8 cellular contexts compared by ENCODE assay signal in the genomic region with DNA sequence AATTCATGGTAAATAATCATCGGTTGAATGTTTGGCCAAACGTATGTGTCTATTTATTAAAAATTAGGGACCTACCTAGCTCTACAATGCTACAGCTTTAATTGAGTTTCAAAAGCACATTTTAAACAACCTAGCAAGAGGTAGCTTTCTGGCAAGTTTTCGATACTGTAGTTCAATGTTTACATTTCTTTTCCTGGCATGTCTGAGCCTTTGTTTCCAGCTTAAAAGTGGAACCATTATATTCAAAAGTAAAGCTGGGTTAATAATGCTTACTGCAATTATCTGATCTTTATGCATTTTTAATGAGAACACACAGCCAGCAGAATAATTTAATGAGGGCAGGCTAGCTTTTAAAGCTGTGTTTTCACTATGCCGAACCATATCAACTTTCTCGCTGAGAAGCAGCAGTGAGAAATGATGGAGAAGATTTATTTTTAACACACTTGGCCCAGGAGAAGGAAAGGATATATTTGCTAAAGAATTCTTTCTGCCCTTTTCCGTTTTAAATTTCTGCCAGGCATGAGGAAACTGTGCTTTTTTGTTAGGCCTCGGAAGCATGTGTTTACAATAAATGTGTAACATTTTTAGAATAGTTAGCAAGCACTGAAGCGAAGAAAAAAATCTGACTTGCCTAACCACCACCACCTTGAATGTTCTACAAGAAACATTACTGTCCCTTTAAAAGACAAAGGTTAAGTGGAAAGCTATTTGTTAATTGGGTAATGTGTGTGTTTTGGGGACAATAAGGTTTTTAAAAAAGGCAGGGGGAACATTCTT. TPM values are rescaled to one million over a fixed set of nuclear protein-coding genes. Genes with fewer than 3 reads are reported as not detected.
A peak's percentile ranks its signal among the peaks of the same experiment; 100 is the strongest.
DNase-seq lines count a peak whose midpoint lies in the region; ATAC-seq, FAIRE-seq and TF ChIP-seq lines count a peak whose summit lies in the region.

No MANE protein-coding gene starts in this region.

- 0% methylated on average over 8 of the region's 8 CpGs for WGBS in pancreas, 2 donors

- H3K9me3 ChIP-seq in OCI-LY7 (ENCODE audit: low read length), result no peaks in the 10 kb centered on the region
- H3K9me3 ChIP-seq in pancreas, result no peaks in the 10 kb centered on the region

- H3K4me3 ChIP-seq in OCI-LY7 (ENCODE audit: low read depth, low read length, poor library complexity, severe bottlenecking) (peak overlapping the region; percentile 89), pancreas (peak overlapping the region; percentile 35 to 67 (median 47))

- H3K79me2 ChIP-seq in OCI-LY7 (ENCODE audit: insufficient read depth, low read depth, low read length), result peaks cover 56% of the 10 kb centered on the region

- H3K4me2 ChIP-seq in OCI-LY7 (ENCODE audit: low read length), result peak overlapping the region; percentile 94

- ATAC-seq in pancreas, result peak; percentile 15 to 23 (median 20)
- no peak for ATAC-seq in GM18909 (IDR thresholded peaks at IDR 0.05; ENCODE audit: poor library complexity, unreplicated experiment)

- H4K20me1 ChIP-seq in OCI-LY7 (ENCODE audit: insufficient read depth, low read length), result no peaks in the 10 kb centered on the region

- no TSS peak for BruUV-seq in OCI-LY7 (replicated peaks; lab: Mats Ljungman, UMichigan)

- H3K36me3 ChIP-seq in OCI-LY7 (ENCODE audit: insufficient read depth, low read length) (no peaks in the 10 kb centered on the region), pancreas (no peaks in the 10 kb centered on the region)

- POLR2A ChIA-PET in OCI-LY7 (lab: Charles Lee), result interaction anchor here (0.8 to 1.1 kb wide), 4 partner anchors 10 to 209 kb away, joined by 3 to 4 read pairs (median 3); no protein-coding TSS in a partner anchor

- intact Hi-C loops in OCI-LY7 (cut with micrococcal nuclease; ENCODE audit: unreplicated experiment) (loop anchor here (10.0 kb wide), 1 partner anchor 122 kb away; no protein-coding TSS in a partner anchor), pancreas (cut with DNase I) (loop anchor here in 1 of 3 donors (10.0 kb wide), 1 partner anchor 112 kb away; no protein-coding TSS in a partner anchor)

- H3K27ac ChIP-seq in OCI-LY7 (ENCODE audit: low read depth, low read length, poor library complexity, severe bottlenecking) (peak overlapping the region; percentile 65), epithelial cell of prostate (peak overlapping the region; percentile 76), pancreas (peak overlapping the region; percentile 90 to 99 (median 96))

- no peaks in the 10 kb centered on the region for H3K9me2 ChIP-seq in OCI-LY7 (ENCODE audit: insufficient read depth, low read length)

- peaks cover 39% of the 10 kb centered on the region for H3K4me1 ChIP-seq in OCI-LY7 (ENCODE audit: insufficient read depth, low read length, poor library complexity, severe bottlenecking)
- H3K4me1 ChIP-seq in pancreas, result peaks cover 23 to 26% (median 26%) of the 10 kb centered on the region in 3 donors

- no peaks in the 10 kb centered on the region for H3K27me3 ChIP-seq in pancreas

- peak; percentile 29 for DNase-seq in NCI-H510A treated with DMSO at 0.1 percent for 48 hours (lab: John Stamatoyannopoulos, UW)
- no peak for DNase-seq in NCI-H510A (lab: John Stamatoyannopoulos, UW)
- DNase-seq in OCI-LY7 (ENCODE audit: low spot score), result peak; percentile 5
- no peak for DNase-seq in epithelial cell of prostate (ENCODE audit: low read depth, low spot score)
- no peak for DNase-seq in pancreas
- no peak for DNase-seq in LoVo (ENCODE audit: low spot score)
- DNase-seq in NCI-H187 (lab: John Stamatoyannopoulos, UW), result no peak

- CTCF ChIA-PET in OCI-LY7 (lab: Charles Lee; ENCODE audit: unreplicated experiment), result no interaction called here

- no peak for FAIRE-seq in pancreas (lab: Jason Lieb, UNC)

- peak overlapping the region; percentile 72; the same call in 1 of the 2 replicates for H2AFZ ChIP-seq in OCI-LY7 (ENCODE audit: low read length)

- TF ChIP-seq CTCF in OCI-LY7 (conservative IDR thresholded peaks at IDR 0.05; ENCODE audit: low read length), result no peak
- no peak for TF ChIP-seq CTCF in pancreas (IDR thresholded peaks at IDR 0.05)

RNA-seq across cellular contexts. Expression of a gene that starts 1.0 kb away (rescaled TPM):
- total RNA-seq in OCI-LY7 (2014; rRNA removed; shearing (Covaris generic)), result 1.6 and 2.7 TPM in 2 replicates
- 7.4 and 8.7 TPM in 2 replicates for total RNA-seq in OCI-LY7 (2022)
- 10 to 100 TPM; 32.5 to 66.5 (median 46.4) TPM for total RNA-seq in pancreas
- polyA plus RNA-seq in pancreas, result 10 to 100 TPM in 1 of 2 donors, 1 to 10 TPM in 1; 8.9 to 16.5 TPM

Comparison
In these comparisons a context has a peak if more than half of its experiments do, and no peak if none do; other contexts are left out.
1. DNase-seq: peak in NCI-H510A treated with DMSO at 0.1 percent for 48 hours (single experiment) and OCI-LY7 (single experiment); none in NCI-H510A (single experiment), epithelial cell of prostate (single experiment), pancreas (0 of 6), LoVo (single experiment) and NCI-H187 (0 of 2).
2. Peak in every context shown above with its lines, with median percentiles within 50 percentile points of each other: H3K27ac ChIP-seq.